ENCODE assay signal across 8 cellular contexts in genomic region chr14:102593841-102594170, GRCh38. TPM values are rescaled to one million over a fixed set of nuclear protein-coding genes. Genes with fewer than 3 reads are reported as not detected.
DNase-seq lines count a peak whose midpoint lies in the region; ATAC-seq, FAIRE-seq and TF ChIP-seq lines count a peak whose summit lies in the region.

No MANE protein-coding gene starts in this region.

- peaks cover 0 to 3% of the 10 kb centered on the region in 2 experiments for H4K20me1 ChIP-seq in H1 (replicated peaks in 1 of 2; ENCODE audit: control insufficient read depth in 1 of 2, insufficient read depth in 2 of 2, low read length in 2 of 2)

- 7% methylated on average over 6 of the region's 6 CpGs; no CpG with 5 or more reads in 1 of the 2 experiments for WGBS in H1 (ENCODE audit: extremely low coverage in 1 of 2, insufficient coverage in 1 of 2, insufficient read length in 1 of 2, insufficient replicate concordance in 2 of 2, low coverage in 1 of 2, low lambda C conversion rate in 2 of 2, missing lambda C conversion rate in 1 of 2), 2 experiments
- WGBS in neuronal stem cell (ENCODE audit: extremely low coverage in 2 of 2, insufficient read length in 2 of 2, insufficient replicate concordance in 1 of 2), 2 donors, result no CpG with 5 or more reads among the region's 6 CpGs

- peak; percentile 39 to 41 for DNase-seq in NOMO-1 (lab: John Stamatoyannopoulos, UW; ENCODE audit: unreplicated experiment in 2 of 2)
- no peak for DNase-seq in H1 (ENCODE audit: low read depth in 1 of 2, low spot score in 2 of 2)
- no peak for DNase-seq in neuronal stem cell (ENCODE audit: low spot score)
- DNase-seq in iPS-NIHi7 (ENCODE audit: extremely low spot score), result no peak
- DNase-seq in HuH-7 (ENCODE audit: low spot score), result no peak
- DNase-seq in NCI-H2196 (lab: John Stamatoyannopoulos, UW; ENCODE audit: unreplicated experiment), result no peak

- peaks cover 2% of the 10 kb centered on the region; the same call in 1 of the 2 replicates for H3K23me2 ChIP-seq in H1 (ENCODE audit: low read depth, low read length)

- H2BK15ac ChIP-seq in H1 (ENCODE audit: low read length) (no peak overlapping the region), neuronal stem cell (ENCODE audit: low read length) (peak overlapping the region; percentile 89)

- H4K5ac ChIP-seq in H1 (ENCODE audit: insufficient read length, low read depth, low read length), result no peak overlapping the region

- H3K4me3 ChIP-seq in GM12875 (ENCODE audit: low read depth, low read length) (peak overlapping the region; percentile 84), H1 (ENCODE audit: extremely low read depth in 1 of 4, insufficient read depth in 2 of 4, low read depth in 3 of 4, low read length in 4 of 4) (peak overlapping the region; percentile 77 to 96 (median 80)), neuronal stem cell (ENCODE audit: low read length in 2 of 2) (peak overlapping the region; percentile 94 to 97)

- H3K4me1 ChIP-seq in H1 (replicated peaks in 1 of 4; ENCODE audit: control insufficient read depth in 3 of 4, insufficient read depth in 4 of 4, low read length in 3 of 4), result peaks cover 3 to 21% (median 10%) of the 10 kb centered on the region in 4 experiments; a peak in 6 of 7 replicates
- peaks cover 7 to 10% of the 10 kb centered on the region in 2 donors for H3K4me1 ChIP-seq in neuronal stem cell (ENCODE audit: control insufficient read depth in 2 of 2, insufficient read depth in 1 of 2, low read depth in 1 of 2, low read length in 2 of 2)

- H2BK20ac ChIP-seq in H1 (ENCODE audit: low read length), result no peak overlapping the region

- H2AFZ ChIP-seq in H1 (ENCODE audit: low read length), result no peak overlapping the region
- H2AFZ ChIP-seq in neuronal stem cell (ENCODE audit: low read length), result peak overlapping the region; percentile 89

- H2BK120ac ChIP-seq in H1 (replicated peaks; ENCODE audit: low read depth, low read length) (no peak overlapping the region), neuronal stem cell (ENCODE audit: low read depth, low read length) (no peak overlapping the region)

- H3K9ac ChIP-seq in H1 (replicated peaks in 1 of 4; ENCODE audit: extremely low read depth in 1 of 4, low read depth in 3 of 4, low read length in 3 of 4), result no peak overlapping the region; a peak in 3 of 7 replicates
- peak overlapping the region; percentile 98 for H3K9ac ChIP-seq in neuronal stem cell (ENCODE audit: low read depth, low read length, poor library complexity)

- no peak for TF ChIP-seq EP300 in H1 (IDR thresholded peaks at IDR 0.05; ENCODE audit: borderline replicate concordance in 1 of 2, low read depth in 2 of 2, low read length in 2 of 2)

- CTCF ChIA-PET in H1 (lab: Charles Lee; ENCODE audit: partially characterized antibody), result interaction anchor here (0.6 to 5.3 kb wide), 44 partner anchors 8 to 243 kb away, joined by 3 to 51 read pairs (median 7); partner anchors contain the start of gene ANKRD9

- no peak overlapping the region for H3K4ac ChIP-seq in H1 (replicated peaks; ENCODE audit: insufficient read length, low read depth, low read length)
- H3K4ac ChIP-seq in neuronal stem cell (ENCODE audit: low read length), result no peak overlapping the region

- H2BK5ac ChIP-seq in H1 (ENCODE audit: low read depth, low read length) (no peak overlapping the region), neuronal stem cell (ENCODE audit: low read length) (peak overlapping the region; percentile 94)

- no peak for TF ChIP-seq CTCF in GM12875 (IDR thresholded peaks at IDR 0.05; ENCODE audit: borderline replicate concordance, insufficient read depth, low read depth, low read length)
- TF ChIP-seq CTCF in H1 (IDR thresholded peaks at IDR 0.05; ENCODE audit: control extremely low read depth in 1 of 3, insufficient read depth in 1 of 3, low read depth in 1 of 3, low read length in 3 of 3), result no peak

- H3K9me3 ChIP-seq in H1 (ENCODE audit: insufficient read depth in 2 of 2, low read depth in 1 of 2, low read length in 1 of 2), result no peaks in the 10 kb centered on the region
- no peaks in the 10 kb centered on the region for H3K9me3 ChIP-seq in neuronal stem cell (replicated peaks in 1 of 2; ENCODE audit: control insufficient read depth in 2 of 2, insufficient read depth in 1 of 2, low read depth in 1 of 2, low read length in 2 of 2)

- H3K27ac ChIP-seq in H1 (ENCODE audit: low read depth, low read length) (no peak overlapping the region), neuronal stem cell (replicated peaks; ENCODE audit: low read length) (no peak overlapping the region)

- FAIRE-seq in H1 (lab: Jason Lieb, UNC), result no peak

- no peak for TF ChIP-seq POLR2A in H1 (IDR thresholded peaks at IDR 0.05; ENCODE audit: control extremely low read depth in 1 of 2, low read depth in 2 of 2, low read length in 2 of 2)

- H4K91ac ChIP-seq in H1 (replicated peaks; ENCODE audit: insufficient read length, low read length), result no peak overlapping the region
- no peak overlapping the region for H4K91ac ChIP-seq in neuronal stem cell (ENCODE audit: low read depth, low read length, poor library complexity)

- H3K79me1 ChIP-seq in H1 (ENCODE audit: low read depth, low read length) (no peaks in the 10 kb centered on the region; the same call in 1 of the 2 replicates), neuronal stem cell (ENCODE audit: low read depth, low read length) (peaks cover 5% of the 10 kb centered on the region)

- H3K56ac ChIP-seq in H1 (replicated peaks; ENCODE audit: insufficient read length, low read depth, low read length), result no peak overlapping the region

- H3K14ac ChIP-seq in H1 (ENCODE audit: insufficient read length) (no peak overlapping the region), neuronal stem cell (ENCODE audit: low read length) (no peak overlapping the region)

- H3K18ac ChIP-seq in H1 (ENCODE audit: extremely low read depth, low read length) (peak overlapping the region; percentile 60; the same call in 1 of the 2 replicates), neuronal stem cell (ENCODE audit: low read length) (no peak overlapping the region)

- H3K36me3 ChIP-seq in H1 (ENCODE audit: control insufficient read depth in 2 of 4, insufficient read depth in 4 of 4, low read length in 3 of 4) (no peaks in the 10 kb centered on the region; a peak in 1 of 8 replicates), neuronal stem cell (replicated peaks in 1 of 2; ENCODE audit: control insufficient read depth in 2 of 2, insufficient read depth in 2 of 2, low read length in 2 of 2) (peaks cover 0 to 13% of the 10 kb centered on the region in 2 donors)

- peak overlapping the region; percentile 69 to 92 for H3K4me2 ChIP-seq in H1 (ENCODE audit: insufficient read depth in 1 of 2, low read depth in 2 of 2, low read length in 2 of 2)
- peak overlapping the region; percentile 73 for H3K4me2 ChIP-seq in neuronal stem cell (ENCODE audit: insufficient read depth, low read length, poor library complexity, severe bottlenecking)

- H2AK5ac ChIP-seq in H1 (ENCODE audit: low read depth, low read length) (no peak overlapping the region), neuronal stem cell (ENCODE audit: low read depth, low read length) (no peak overlapping the region)

- H4K8ac ChIP-seq in H1 (ENCODE audit: extremely low read depth, insufficient read depth, low read length), result no peak overlapping the region
- no peak overlapping the region for H4K8ac ChIP-seq in neuronal stem cell (ENCODE audit: low read depth, low read length)

- ATAC-seq in GM18868 (IDR thresholded peaks at IDR 0.05; ENCODE audit: unreplicated experiment), result no peak

- H2BK12ac ChIP-seq in H1 (ENCODE audit: low read depth, low read length) (no peak overlapping the region), neuronal stem cell (ENCODE audit: low read length) (no peak overlapping the region)

- H3K23ac ChIP-seq in H1 (ENCODE audit: insufficient read length), result no peak overlapping the region
- no peak overlapping the region for H3K23ac ChIP-seq in neuronal stem cell (ENCODE audit: low read depth, low read length, poor library complexity)

- H3K79me2 ChIP-seq in H1 (ENCODE audit: control insufficient read depth in 1 of 2, insufficient read depth in 2 of 2, low read length in 2 of 2), result peaks cover 5 to 50% of the 10 kb centered on the region in 2 experiments

- POLR2A ChIA-PET in H1 (lab: Charles Lee; ENCODE audit: partially characterized antibody), result interaction anchor here (0.9 to 1.9 kb wide), 5 partner anchors 10 to 69 kb away, joined by 3 to 5 read pairs (median 3); no protein-coding TSS in a partner anchor

- TF ChIP-seq RAD21 in H1 (IDR thresholded peaks at IDR 0.05 in 1 of 2, conservative IDR thresholded peaks at IDR 0.05 in 1 of 2; ENCODE audit: low read depth in 2 of 2, low read length in 2 of 2), result no peak

- no peaks in the 10 kb centered on the region for H3K27me3 ChIP-seq in H1 (replicated peaks in 1 of 4; ENCODE audit: control insufficient read depth in 3 of 4, extremely low read depth in 1 of 4, insufficient read depth in 3 of 4, low read length in 3 of 4)
- H3K27me3 ChIP-seq in neuronal stem cell (ENCODE audit: control insufficient read depth in 3 of 3, insufficient read depth in 3 of 3, low read depth in 1 of 3, low read length in 3 of 3), result no peaks in the 10 kb centered on the region

TF ChIP-seq in H1, 55 proteins besides CTCF, POLR2A, EP300 and RAD21:
- TF ChIP-seq CHD1 (IDR thresholded peaks at IDR 0.05; ENCODE audit: low read depth, low read length) (no peak), SUZ12 (IDR thresholded peaks at IDR 0.05; ENCODE audit: low read length) (no peak), JUND (IDR thresholded peaks at IDR 0.05; ENCODE audit: low read length) (no peak), CHD2 (IDR thresholded peaks at IDR 0.05; ENCODE audit: low read length) (no peak), FOSL1 (IDR thresholded peaks at IDR 0.05; ENCODE audit: insufficient read depth, low read depth, low read length) (no peak), SRF (IDR thresholded peaks at IDR 0.05; ENCODE audit: low read depth, low read length) (no peak), SIN3A (conservative IDR thresholded peaks at IDR 0.05 in 1 of 2, IDR thresholded peaks at IDR 0.05 in 1 of 2; ENCODE audit: low read depth in 1 of 2, low read length in 2 of 2) (no peak)

RNA-seq across cellular contexts. Expression of gene RCOR1, which starts 1.4 kb away (rescaled TPM):
- total RNA-seq in H1 (2021; fragmentation: NEBNext Ultra II Directional; extraction: Animal tissue kit (Norgen Biotek cat#: 25700)), result 23.1 and 26.3 TPM in 2 replicates
- 8.6 and 12.3 TPM in 2 replicates for polyA plus RNA-seq in H1 (2011; rRNA removed)
- polyA plus RNA-seq in H1 (2011; cell fraction: cytosol; rRNA removed), result 9.7 TPM
- 8.9 TPM for polyA plus RNA-seq in H1 (2011; cell fraction: nucleus; rRNA removed)
- 10.0 to 14.7 TPM (median 12.8 TPM) in 4 replicates for polyA plus RNA-seq in H1 (2012, experiment 1 of 2)
- polyA plus RNA-seq in H1 (2012, experiment 2 of 2), result 2.3 TPM
- 11.1 TPM for polyA plus RNA-seq in H1 (2013, experiment 1 of 2)
- 11.7 TPM for polyA plus RNA-seq in H1 (2013, experiment 2 of 2)
- 18.2 and 19.2 TPM in 2 replicates for polyA minus RNA-seq in H1 (2011; rRNA and poly(A)+ RNA removed)
- polyA minus RNA-seq in H1 (2011; cell fraction: cytosol; rRNA and poly(A)+ RNA removed), result 14.6 TPM
- polyA minus RNA-seq in H1 (2011; cell fraction: nucleus; rRNA and poly(A)+ RNA removed), result 19.4 TPM
- polyA plus RNA-seq in neuronal stem cell (2013, experiment 1 of 2), result 17.2 TPM
- 18.0 TPM for polyA plus RNA-seq in neuronal stem cell (2013, experiment 2 of 2)

Comparison
In these comparisons a context has a peak if more than half of its experiments do, and no peak if none do; other contexts are left out.
1. DNase-seq: peak in NOMO-1 (2 of 2); none in H1 (0 of 2), neuronal stem cell (single experiment), iPS-NIHi7 (single experiment), HuH-7 (single experiment) and NCI-H2196 (single experiment).
2. Peak in every context shown above with its lines, with median percentiles within 50 percentile points of each other: H3K4me3 ChIP-seq.